In the genomic region with DNA sequence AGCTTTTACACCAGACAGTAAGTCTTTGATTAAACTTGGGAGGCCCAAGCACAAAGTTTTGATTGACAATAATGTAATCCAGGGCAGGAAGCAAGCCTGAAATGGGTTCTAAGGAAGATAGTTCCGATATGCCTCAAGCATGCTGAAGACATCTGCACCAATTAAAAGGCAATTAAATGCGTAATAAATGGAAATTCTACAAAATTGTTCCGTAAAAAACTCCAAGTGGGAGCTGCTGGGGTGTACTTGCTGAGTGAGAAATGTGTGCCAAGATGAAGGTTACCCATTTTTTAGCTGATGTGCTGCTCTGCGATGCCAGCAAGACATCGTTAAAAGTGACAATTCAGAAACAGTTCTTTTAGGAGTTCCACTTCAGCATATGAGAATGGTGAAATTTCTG, we compare ENCODE assay signal across 7 cellular contexts.
"Had no signal": no experiment of that assay in that cellular context is flagged by ENCODE, and none has a peak within 500 bp of the region (broad histone marks: within the 10 kb centered on the region; RNA-seq: fewer than 3 reads in every experiment).

No MANE protein-coding gene starts in this region.

- H2AFZ ChIP-seq: GM23338 had no signal

- H3K4me3 ChIP-seq: GM23338, K562 had no signal

- H3K4me2 ChIP-seq: GM23338 had no signal

- H3K27ac ChIP-seq: HL-60 had no signal

- DNase-seq: H9, HCEC 1CT, IMR-90, KG1 had no signal

- ATAC-seq: GM23338, K562 had no signal
